ENCODE assay signal across 21 cellular contexts in genomic region chr14:31339743-31340142, GRCh38.
"Had no signal": no experiment of that assay in that cellular context is flagged by ENCODE, and none has a peak within 500 bp of the region (broad histone marks: within the 10 kb centered on the region; RNA-seq: fewer than 3 reads in every experiment).

No MANE protein-coding gene starts in this region.

- H3K27ac ChIP-seq: epithelial cell of prostate, esophagus muscularis mucosa, hepatocyte, left ventricle myocardium inferior, neural progenitor cell, ovary, tibial nerve had no signal

- H3K4me1 ChIP-seq: left ventricle myocardium inferior, neural progenitor cell, tibial nerve had no signal

- ATAC-seq: effector memory CD8-positive, alpha-beta T cell; left cardiac atrium; natural killer cell treated with Interleukin-12 subunit alpha and Interleukin-12 subunit beta and Interleukin-15 and Interleukin-18, amount 100 ng/mL, for 72 hours; right cardiac atrium; stimulated activated memory B cell treated with anti-CD40 and anti-IgM and Interleukin-4, amounts not matched to agents 10 μg/mL and 1 μg/mL and 100 μg/mL, for 72 hours had no signal

- H3K27me3 ChIP-seq: esophagus muscularis mucosa, hepatocyte, neural progenitor cell, ovary, tibial nerve had no signal

- H3K36me3 ChIP-seq: neural progenitor cell, ovary had no signal

- H3K9me3 ChIP-seq: esophagus muscularis mucosa, left ventricle myocardium inferior, ovary, tibial nerve had no signal

- H3K9ac ChIP-seq: neural progenitor cell had no signal

- DNase-seq: effector memory CD8-positive, alpha-beta T cell; foreskin fibroblast; head of caudate nucleus; kidney; left cardiac atrium; left ventricle myocardium inferior; mesenchymal stem cell; midbrain; nucleus accumbens; ovary; right cardiac atrium; stimulated activated CD4-positive, alpha-beta T cell treated with anti-CD3 and anti-CD28 coated beads, Interleukin-4, amount 100 ng/mL, for 1 hour had no signal

- H3K4me3 ChIP-seq: esophagus muscularis mucosa, hepatocyte, left ventricle myocardium inferior, lung, neural progenitor cell, ovary, smooth muscle cell, tibial nerve had no signal
